1 cellular context compared by ENCODE assay signal in genomic region chr11:122123258-122123929, GRCh38.
TF ChIP-seq lines count a peak whose summit lies in the region.

No MANE protein-coding gene starts in this region.

TF ChIP-seq in K562, 482 proteins besides CTCF, POLR2A, EP300 and RAD21 (continued from another document):
- no peak for TF ChIP-seq CEBPG (CRISPR knock-in tag; IDR thresholded peaks at IDR 0.05)
- TF ChIP-seq CEBPG (tag; conservative IDR thresholded peaks at IDR 0.05 in 1 of 2, IDR thresholded peaks at IDR 0.05 in 1 of 2), result peak; percentile 12 to 74; a peak in 2 of 4 replicates
- peak; percentile 57 for TF ChIP-seq CEBPB (tag; IDR thresholded peaks at IDR 0.05)
- TF ChIP-seq RBM22 (IDR thresholded peaks at IDR 0.05; ENCODE audit: low read depth, low read length, poor library complexity, severe bottlenecking), result no peak
